34 cellular contexts compared by ENCODE assay signal in genomic region chr1:71157715-71158114, GRCh38.
"Had no signal": no experiment of that assay in that cellular context is flagged by ENCODE, and none has a peak within 500 bp of the region (broad histone marks: within the 10 kb centered on the region; RNA-seq: fewer than 3 reads in every experiment).

No MANE protein-coding gene starts in this region.

- H3K9me3 Mint-ChIP-seq: T-helper 2 cell treated with Interferon-gamma antibody and Interleukin-4, amounts not matched to agents 5 μg/mL and 100 μg/mL, for 36 hours had no signal

- H3K36me3 ChIP-seq: adrenal gland, esophagus muscularis mucosa, gastrocnemius medialis, WERI-Rb-1 had no signal

- H3K36me3 Mint-ChIP-seq: activated naive CD4-positive, alpha-beta T cell treated with anti-CD3 and anti-CD28 coated beads, Interleukin-2, amount 50 U/mL, for 24 hours; activated naive CD8-positive, alpha-beta T cell treated with anti-CD3 and anti-CD28 coated beads for 36 hours had no signal

- H3K27me3 ChIP-seq: adrenal gland, body of pancreas, esophagus muscularis mucosa, foreskin keratinocyte, gastrocnemius medialis had no signal

- DNase-seq: activated B cell treated with CpG ODN at 0.5 μM for 24 hours; activated CD4-positive, alpha-beta T cell treated with anti-CD3 and anti-CD28 coated beads for 48 hours; activated CD4-positive, alpha-beta T cell treated with anti-CD3 and anti-CD28 coated beads, Interleukin-2, amount 50 U/mL, for 1 hour; activated CD4-positive, alpha-beta T cell treated with anti-CD3 and anti-CD28 coated beads, Interleukin-2, amount 50 U/mL, for 48 hours; activated CD8-positive, alpha-beta memory T cell treated with anti-CD3 and anti-CD28 coated beads for 24 hours; activated CD8-positive, alpha-beta T cell treated with anti-CD3 and anti-CD28 coated beads for 36 hours; activated effector memory CD4-positive, alpha-beta T cell treated with anti-CD3 and anti-CD28 coated beads, Interleukin-2, amount 50 U/mL, for 16 hours; activated naive CD4-positive, alpha-beta T cell treated with anti-CD3 and anti-CD28 coated beads for 36 hours; activated naive CD8-positive, alpha-beta T cell treated with anti-CD3 and anti-CD28 coated beads for 36 hours; activated naive CD8-positive, alpha-beta T cell treated with anti-CD3 and anti-CD28 coated beads, Interleukin-2, amount 50 U/mL, for 24 hours; activated T-cell treated with anti-CD3 and anti-CD28 coated beads, Interleukin-2, amount 50 U/mL, for 4 hours; adrenal gland; amygdala; aorta; body of pancreas; central memory CD4-positive, alpha-beta T cell; cerebellar nuclear complex; cortex of kidney; dermis blood vessel endothelial cell; effector CD4-positive, alpha-beta T cell; effector memory CD8-positive, alpha-beta T cell; erythroblast; foreskin keratinocyte; gastrocnemius medialis; glutamatergic neuron; T-helper 1 cell; T-helper 17 cell; T1000; WERI-Rb-1 had no signal

- H3K27ac ChIP-seq: adrenal gland, body of pancreas, esophagus muscularis mucosa, foreskin keratinocyte, gastrocnemius medialis, WERI-Rb-1 had no signal

- H3K4me3 Mint-ChIP-seq: activated B cell treated with CpG ODN at 0.5 μM for 24 hours; activated CD8-positive, alpha-beta T cell treated with anti-CD3 and anti-CD28 coated beads for 36 hours; activated naive CD4-positive, alpha-beta T cell treated with anti-CD3 and anti-CD28 coated beads for 36 hours; activated naive CD4-positive, alpha-beta T cell treated with anti-CD3 and anti-CD28 coated beads, Interleukin-2, amount 50 U/mL, for 24 hours; activated naive CD8-positive, alpha-beta T cell treated with anti-CD3 and anti-CD28 coated beads for 36 hours; activated naive CD8-positive, alpha-beta T cell treated with anti-CD3 and anti-CD28 coated beads, Interleukin-2, amount 50 U/mL, for 24 hours; activated T-cell treated with anti-CD3 and anti-CD28 coated beads, Interleukin-2, amount 50 U/mL, for 4 hours; effector memory CD8-positive, alpha-beta T cell; T-helper 17 cell; T-helper 2 cell treated with Interferon-gamma antibody and Interleukin-4, amounts not matched to agents 5 μg/mL and 100 μg/mL, for 36 hours had no signal

- H3K4me1 ChIP-seq: adrenal gland, esophagus muscularis mucosa, foreskin keratinocyte, gastrocnemius medialis had no signal

- H3K27ac Mint-ChIP-seq: activated B cell treated with CpG ODN at 0.5 μM for 24 hours; activated CD8-positive, alpha-beta T cell treated with anti-CD3 and anti-CD28 coated beads for 36 hours; activated naive CD4-positive, alpha-beta T cell treated with anti-CD3 and anti-CD28 coated beads for 36 hours; activated naive CD4-positive, alpha-beta T cell treated with anti-CD3 and anti-CD28 coated beads, Interleukin-2, amount 50 U/mL, for 24 hours; activated naive CD8-positive, alpha-beta T cell treated with anti-CD3 and anti-CD28 coated beads for 36 hours; activated naive CD8-positive, alpha-beta T cell treated with anti-CD3 and anti-CD28 coated beads, Interleukin-2, amount 50 U/mL, for 24 hours; activated T-helper 2 cell treated with anti-CD3 and anti-CD28 coated beads, Interferon-gamma antibody, Interleukin-2, Interleukin-4, amounts not matched to agents 10 μg/mL and 5 μg/mL and 100 μg/mL, durations not matched to agents 14 hours and 24 hours and 36 hours; effector memory CD8-positive, alpha-beta T cell; T-helper 17 cell; T-helper 2 cell treated with Interferon-gamma antibody and Interleukin-4, amounts not matched to agents 5 μg/mL and 100 μg/mL, for 36 hours had no signal

- H3K9me3 ChIP-seq: adrenal gland, body of pancreas, gastrocnemius medialis had no signal

- H3K4me1 Mint-ChIP-seq: activated B cell treated with CpG ODN at 0.5 μM for 24 hours; activated naive CD4-positive, alpha-beta T cell treated with anti-CD3 and anti-CD28 coated beads, Interleukin-2, amount 50 U/mL, for 24 hours; activated naive CD8-positive, alpha-beta T cell treated with anti-CD3 and anti-CD28 coated beads for 36 hours; activated naive CD8-positive, alpha-beta T cell treated with anti-CD3 and anti-CD28 coated beads, Interleukin-2, amount 50 U/mL, for 24 hours; T-helper 17 cell had no signal

- ATAC-seq: activated CD4-positive, CD25-positive, alpha-beta regulatory T cell treated with anti-CD3 and anti-CD28 coated beads, Interleukin-2, amount 50 U/mL, for 24 hours; activated CD8-positive, alpha-beta T cell treated with anti-CD3 and anti-CD28 coated beads for 36 hours; activated naive CD8-positive, alpha-beta T cell treated with anti-CD3 and anti-CD28 coated beads, Interleukin-2, amount 50 U/mL, for 24 hours; activated T-cell treated with anti-CD3 and anti-CD28 coated beads, Interleukin-2, amount 50 U/mL, for 4 hours; body of pancreas; effector memory CD8-positive, alpha-beta T cell; foreskin keratinocyte; gastrocnemius medialis; T-helper 17 cell had no signal

- H3K4me3 ChIP-seq: adrenal gland, body of pancreas, esophagus muscularis mucosa, gastrocnemius medialis had no signal

- H3K27me3 Mint-ChIP-seq: activated CD8-positive, alpha-beta T cell treated with anti-CD3 and anti-CD28 coated beads for 36 hours; activated naive CD8-positive, alpha-beta T cell treated with anti-CD3 and anti-CD28 coated beads for 36 hours; effector memory CD8-positive, alpha-beta T cell; T-helper 17 cell had no signal
